In genomic region chr19:18093439-18094161, GRCh38 we compare ENCODE assay signal across 11 cellular contexts. TPM values are rescaled to one million over a fixed set of nuclear protein-coding genes. Genes with fewer than 3 reads are reported as not detected.
A peak's percentile ranks its signal among the peaks of the same experiment; 100 is the strongest.
DNase-seq lines count a peak whose midpoint lies in the region; ATAC-seq and TF ChIP-seq lines count a peak whose summit lies in the region.
"Had no signal": no experiment of that assay in that cellular context is flagged by ENCODE, and none has a peak within 500 bp of the region (broad histone marks: within the 10 kb centered on the region; RNA-seq: fewer than 3 reads in every experiment).

No MANE protein-coding gene starts in this region.

- CTCF ChIA-PET in naive thymus-derived CD4-positive, alpha-beta T cell (lab: Charles Lee) = interaction anchor here (1.8 kb wide), 1 partner anchor 16 kb away, joined by 7 read pairs; no protein-coding TSS in a partner anchor

- peaks cover 22% of the 10 kb centered on the region for H3K4me1 Mint-ChIP-seq in activated T-helper 17 cell treated with anti-CD3 and anti-CD28 coated beads, Interleukin-2, amount 50 U/mL, for 72 hours
- peaks cover 26 to 72% (median 57%) of the 10 kb centered on the region in 7 donors for H3K4me1 Mint-ChIP-seq in naive thymus-derived CD4-positive, alpha-beta T cell
- peaks cover 29% of the 10 kb centered on the region for H3K4me1 Mint-ChIP-seq in osteocyte (ENCODE audit: unreplicated experiment)

- no peak overlapping the region for H2BK12ac ChIP-seq in mesenchymal stem cell (ENCODE audit: low read length in 2 of 2)

- H3K79me1 ChIP-seq in mesenchymal stem cell (replicated peaks; ENCODE audit: low read length, poor library complexity, severe bottlenecking) = no peaks in the 10 kb centered on the region

- WGBS in mesenchymal stem cell = 74% methylated on average over 4 of the region's 6 CpGs

- H3K27me3 ChIP-seq in MG63 = no peaks in the 10 kb centered on the region; the same call in 1 of the 2 replicates
- no peaks in the 10 kb centered on the region for H3K27me3 ChIP-seq in naive thymus-derived CD4-positive, alpha-beta T cell (ENCODE audit: control insufficient read depth in 2 of 2, insufficient read depth in 2 of 2, low read length in 2 of 2)
- peaks cover 8 to 18% of the 10 kb centered on the region in 2 experiments for H3K27me3 ChIP-seq in mesenchymal stem cell (ENCODE audit: control insufficient read depth in 1 of 2, insufficient read depth in 1 of 2, low read length in 2 of 2)

- no peak overlapping the region for H2BK15ac ChIP-seq in mesenchymal stem cell (ENCODE audit: low read depth, poor library complexity, severe bottlenecking)

- H3K4me3 Mint-ChIP-seq in activated T-helper 17 cell treated with anti-CD3 and anti-CD28 coated beads, Interleukin-2, amount 50 U/mL, for 72 hours = no peak overlapping the region
- H3K4me3 Mint-ChIP-seq in naive thymus-derived CD4-positive, alpha-beta T cell = no peak overlapping the region
- H3K4me3 Mint-ChIP-seq in osteocyte (ENCODE audit: unreplicated experiment) = no peak overlapping the region

- TF ChIP-seq CTCF in osteocyte (IDR thresholded peaks at IDR 0.05) = no peak

- no peak overlapping the region for H3K18ac ChIP-seq in mesenchymal stem cell (ENCODE audit: low read depth in 1 of 2, low read length in 2 of 2)

- H2BK5ac ChIP-seq in mesenchymal stem cell (ENCODE audit: low read depth, low read length, poor library complexity, severe bottlenecking) = no peak overlapping the region

- H3K27me3 Mint-ChIP-seq in activated T-helper 17 cell treated with anti-CD3 and anti-CD28 coated beads, Interleukin-2, amount 50 U/mL, for 72 hours = no peaks in the 10 kb centered on the region
- peaks cover 0 to 4% (median 0%) of the 10 kb centered on the region in 5 donors for H3K27me3 Mint-ChIP-seq in naive thymus-derived CD4-positive, alpha-beta T cell
- peaks cover 8% of the 10 kb centered on the region for H3K27me3 Mint-ChIP-seq in osteocyte (ENCODE audit: unreplicated experiment)

- no peak overlapping the region for H4K8ac ChIP-seq in mesenchymal stem cell (ENCODE audit: low read length)

- POLR2A ChIA-PET in naive thymus-derived CD4-positive, alpha-beta T cell (lab: Charles Lee) = interaction anchor here (0.8 to 15.6 kb wide), 4 partner anchors 14 to 83 kb away, joined by 3 to 169 read pairs (median 4); no protein-coding TSS in a partner anchor

- H3K9me3 ChIP-seq in MG63 (no peaks in the 10 kb centered on the region), mesenchymal stem cell (ENCODE audit: control insufficient read depth, low read length) (no peaks in the 10 kb centered on the region)
- H3K9me3 ChIP-seq in naive thymus-derived CD4-positive, alpha-beta T cell (ENCODE audit: control insufficient read depth in 2 of 3, low read length in 3 of 3) = no peaks in the 10 kb centered on the region

- no peak overlapping the region for H3K14ac ChIP-seq in mesenchymal stem cell (ENCODE audit: low read length in 2 of 2)

- H3K23ac ChIP-seq in mesenchymal stem cell (ENCODE audit: low read length in 2 of 2) = no peak overlapping the region

- H3K4ac ChIP-seq in mesenchymal stem cell (ENCODE audit: low read depth in 1 of 2, low read length in 2 of 2) = no peak overlapping the region

- intact Hi-C loops in naive thymus-derived CD4-positive, alpha-beta T cell (cut with micrococcal nuclease) = no loop called here

- no peaks in the 10 kb centered on the region for H3K36me3 ChIP-seq in MG63
- H3K36me3 ChIP-seq in naive thymus-derived CD4-positive, alpha-beta T cell (ENCODE audit: control insufficient read depth in 2 of 3, insufficient read depth in 3 of 3, low read length in 3 of 3) = no peaks in the 10 kb centered on the region
- no peaks in the 10 kb centered on the region for H3K36me3 ChIP-seq in mesenchymal stem cell (ENCODE audit: control insufficient read depth in 1 of 2, insufficient read depth in 2 of 2, low read depth in 1 of 2, low read length in 2 of 2)

- H3K9ac ChIP-seq in mesenchymal stem cell (ENCODE audit: low read length) = no peak overlapping the region

- H3K4me3 ChIP-seq in MG63 (no peak overlapping the region), mesenchymal stem cell (ENCODE audit: insufficient read depth in 1 of 2, low read depth in 1 of 2, low read length in 2 of 2) (no peak overlapping the region)
- no peak overlapping the region for H3K4me3 ChIP-seq in naive thymus-derived CD4-positive, alpha-beta T cell (ENCODE audit: low read length)

- peaks cover 11% of the 10 kb centered on the region for H3K36me3 Mint-ChIP-seq in activated T-helper 17 cell treated with anti-CD3 and anti-CD28 coated beads, Interleukin-2, amount 50 U/mL, for 72 hours (ENCODE audit: low read depth)
- peaks cover 0 to 2% (median 0%) of the 10 kb centered on the region in 5 donors for H3K36me3 Mint-ChIP-seq in naive thymus-derived CD4-positive, alpha-beta T cell
- H3K36me3 Mint-ChIP-seq in osteocyte (ENCODE audit: unreplicated experiment) = no peaks in the 10 kb centered on the region

- H2AFZ ChIP-seq in mesenchymal stem cell (ENCODE audit: low read depth, low read length) = no peak overlapping the region

- DNase-seq in DMS53 (lab: John Stamatoyannopoulos, UW) = peak; percentile 47
- DNase-seq in DMS53 treated with DMSO at 0.1 percent for 48 hours (lab: John Stamatoyannopoulos, UW; ENCODE audit: unreplicated experiment) = no peak
- peak; percentile 60 for DNase-seq in MG63
- DNase-seq in naive thymus-derived CD4-positive, alpha-beta T cell = no peak
- no peak for DNase-seq in COR-L47 (lab: John Stamatoyannopoulos, UW)
- no peak for DNase-seq in mesenchymal stem cell
- DNase-seq in osteocyte (ENCODE audit: extremely low spot score, unreplicated experiment) = no peak
- DNase-seq: NCI-H146; stimulated activated CD4-positive, alpha-beta T cell treated with anti-CD3 and anti-CD28 coated beads, Interleukin-4, amount 100 ng/mL, for 1 hour had no signal

- H2AK5ac ChIP-seq in mesenchymal stem cell (ENCODE audit: low read length, severe bottlenecking) = no peak overlapping the region

- peak overlapping the region; percentile 43 for H3K27ac Mint-ChIP-seq in activated T-helper 17 cell treated with anti-CD3 and anti-CD28 coated beads, Interleukin-2, amount 50 U/mL, for 72 hours
- peak overlapping the region; percentile 9 to 91 (median 75) for H3K27ac Mint-ChIP-seq in naive thymus-derived CD4-positive, alpha-beta T cell
- H3K27ac Mint-ChIP-seq in osteocyte (ENCODE audit: unreplicated experiment) = no peak overlapping the region

- no peak overlapping the region for H2BK120ac ChIP-seq in mesenchymal stem cell (ENCODE audit: low read depth, low read length)

- no peak overlapping the region for H4K91ac ChIP-seq in mesenchymal stem cell (ENCODE audit: low read length)

- ATAC-seq in activated T-helper 17 cell treated with anti-CD3 and anti-CD28 coated beads, Interleukin-2, amount 50 U/mL, for 72 hours (replicated peaks) = no peak
- no peak for ATAC-seq in naive thymus-derived CD4-positive, alpha-beta T cell

- no peak overlapping the region for H3K4me2 ChIP-seq in mesenchymal stem cell (ENCODE audit: low read length, poor library complexity, severe bottlenecking)

- H3K9me3 Mint-ChIP-seq in activated T-helper 17 cell treated with anti-CD3 and anti-CD28 coated beads, Interleukin-2, amount 50 U/mL, for 72 hours = no peaks in the 10 kb centered on the region
- no peaks in the 10 kb centered on the region for H3K9me3 Mint-ChIP-seq in naive thymus-derived CD4-positive, alpha-beta T cell
- H3K9me3 Mint-ChIP-seq in osteocyte (ENCODE audit: unreplicated experiment) = no peaks in the 10 kb centered on the region

- peaks cover 42 to 56% of the 10 kb centered on the region in 2 donors for H3K4me1 ChIP-seq in naive thymus-derived CD4-positive, alpha-beta T cell (ENCODE audit: control insufficient read depth in 2 of 2, insufficient read depth in 2 of 2, low read length in 2 of 2)
- H3K4me1 ChIP-seq in mesenchymal stem cell (ENCODE audit: control insufficient read depth, insufficient read depth, low read depth, low read length) = peaks cover 14% of the 10 kb centered on the region

- H3K27ac ChIP-seq in naive thymus-derived CD4-positive, alpha-beta T cell (ENCODE audit: low read depth, low read length) = peak overlapping the region; percentile 48
- no peak overlapping the region for H3K27ac ChIP-seq in mesenchymal stem cell (ENCODE audit: low read length, poor library complexity, severe bottlenecking)
- H3K27ac ChIP-seq: 22Rv1 had no signal

RNA-seq across cellular contexts. Expression of gene MAST3, which starts 4.0 kb away (rescaled TPM):
- total RNA-seq in MG63 (2014; rRNA removed; shearing (Covaris generic); ENCODE audit: low replicate concordance) = 0.20 and 0.95 TPM in 2 replicates
- 10 to 100 TPM; 23.5 to 46.6 TPM for total RNA-seq in activated T-helper 17 cell treated with anti-CD3 and anti-CD28 coated beads, Interleukin-2, amount 50 U/mL, for 72 hours
- 10 to 100 TPM; 36.0 to 58.7 (median 50.6) TPM for total RNA-seq in naive thymus-derived CD4-positive, alpha-beta T cell
- 10 to 100 TPM; 10.2 to 20.3 TPM for polyA plus RNA-seq in naive thymus-derived CD4-positive, alpha-beta T cell
- polyA plus RNA-seq in mesenchymal stem cell (2013, experiment 1 of 2) = 4.4 TPM
- polyA plus RNA-seq in mesenchymal stem cell (2013, experiment 2 of 2) = 4.7 TPM
- 7.6 and 8.0 TPM in 2 replicates for total RNA-seq in osteocyte

RNA-seq across cellular contexts. Expression of gene IL12RB1, which starts 6.9 kb away (rescaled TPM):
- total RNA-seq in MG63 (2014; rRNA removed; shearing (Covaris generic); ENCODE audit: low replicate concordance) = not detected in 2 replicates
- 10 to 100 TPM; 28.6 to 54.5 TPM for total RNA-seq in activated T-helper 17 cell treated with anti-CD3 and anti-CD28 coated beads, Interleukin-2, amount 50 U/mL, for 72 hours
- total RNA-seq in naive thymus-derived CD4-positive, alpha-beta T cell = 100 to 1,000 TPM in 1 of 5 experiments, 10 to 100 TPM in 4; 17.7 to 110 (median 25.0) TPM
- 10 to 100 TPM; 17.6 to 24.1 TPM for polyA plus RNA-seq in naive thymus-derived CD4-positive, alpha-beta T cell
- polyA plus RNA-seq in mesenchymal stem cell (2013, experiment 1 of 2) = 0.19 TPM
- 0.19 TPM for polyA plus RNA-seq in mesenchymal stem cell (2013, experiment 2 of 2)
- 0.50 and 0.51 TPM in 2 replicates for total RNA-seq in osteocyte

RNA-seq across cellular contexts. Expression of gene PIK3R2, which starts 59.4 kb away (rescaled TPM):
- 4.2 and 13.2 TPM in 2 replicates for total RNA-seq in MG63 (2014; rRNA removed; shearing (Covaris generic); ENCODE audit: low replicate concordance)
- total RNA-seq in activated T-helper 17 cell treated with anti-CD3 and anti-CD28 coated beads, Interleukin-2, amount 50 U/mL, for 72 hours = 10 to 100 TPM; 13.0 to 21.8 TPM
- total RNA-seq in naive thymus-derived CD4-positive, alpha-beta T cell = 10 to 100 TPM; 12.3 to 24.6 (median 16.4) TPM
- polyA plus RNA-seq in naive thymus-derived CD4-positive, alpha-beta T cell = 1 to 10 TPM; 2.2 to 5.1 TPM
- polyA plus RNA-seq in mesenchymal stem cell (2013, experiment 1 of 2) = 83.2 TPM
- polyA plus RNA-seq in mesenchymal stem cell (2013, experiment 2 of 2) = 80.2 TPM
- 67.2 and 68.1 TPM in 2 replicates for total RNA-seq in osteocyte

Comparison
In these comparisons a context has a peak if more than half of its experiments do, and no peak if none do; other contexts are left out.
1. DNase-seq: peak in DMS53 (single experiment) and MG63 (single experiment); none in DMS53 treated with DMSO at 0.1 percent for 48 hours (single experiment), naive thymus-derived CD4-positive, alpha-beta T cell (0 of 9), COR-L47 (single experiment), mesenchymal stem cell (single experiment) and osteocyte (single experiment).
2. RNA of gene IL12RB1, which starts 6.9 kb away (total RNA-seq): 28.6 to 54.5 TPM in activated T-helper 17 cell treated with anti-CD3 and anti-CD28 coated beads, Interleukin-2, amount 50 U/mL, for 72 hours and 17.7 to 110 TPM in naive thymus-derived CD4-positive, alpha-beta T cell; 0.50 to 0.51 TPM in osteocyte and not detected in MG63; every median in the first group is over 10 times any median in the second.